In the genomic region with DNA sequence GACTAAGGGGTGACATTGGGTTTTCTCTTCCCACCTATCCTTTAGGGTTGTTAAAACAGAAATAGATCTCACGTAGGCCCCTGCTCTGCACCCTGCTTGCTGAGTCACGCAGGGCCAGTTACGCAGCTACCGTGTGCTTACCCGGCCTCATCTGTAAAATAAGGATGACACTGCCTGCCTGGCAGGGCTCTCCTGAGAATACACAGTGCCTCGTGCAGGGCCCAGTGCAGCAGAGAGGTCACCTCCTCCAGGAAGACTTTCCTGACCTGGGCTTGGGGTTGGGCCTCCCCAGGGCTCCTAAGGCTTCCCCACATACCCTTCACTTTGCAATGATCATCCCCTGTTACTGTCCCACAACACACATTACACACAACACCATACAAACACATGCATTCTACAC, we compare ENCODE assay signal across 17 cellular contexts. TPM values are rescaled to one million over a fixed set of nuclear protein-coding genes. Genes with fewer than 3 reads are reported as not detected.
DNase-seq lines count a peak whose midpoint lies in the region; ATAC-seq and TF ChIP-seq lines count a peak whose summit lies in the region.
"Had no signal": no experiment of that assay in that cellular context is flagged by ENCODE, and none has a peak within 500 bp of the region (broad histone marks: within the 10 kb centered on the region; RNA-seq: fewer than 3 reads in every experiment).

No MANE protein-coding gene starts in this region.

- no peak for TF ChIP-seq CTCF in coronary artery (IDR thresholded peaks at IDR 0.05)
- TF ChIP-seq CTCF in sigmoid colon (IDR thresholded peaks at IDR 0.05) = no peak
- TF ChIP-seq CTCF in tibial nerve (IDR thresholded peaks at IDR 0.05) = no peak

- TF ChIP-seq POLR2A in sigmoid colon (IDR thresholded peaks at IDR 0.05) (no peak), tibial nerve (IDR thresholded peaks at IDR 0.05) (no peak)

- ATAC-seq in right cardiac atrium (no peak), GM21526 (IDR thresholded peaks at IDR 0.05; ENCODE audit: low FRiP score, unreplicated experiment) (no peak)

- 81% methylated on average over 6 of the region's 6 CpGs for WGBS in right cardiac atrium
- 80 to 83% methylated on average over 6 of the region's 6 CpGs for WGBS in sigmoid colon, 2 donors
- 71 to 74% methylated on average over 6 of the region's 6 CpGs for WGBS in tibial nerve, 2 donors

- H3K9me3 ChIP-seq in right cardiac atrium (ENCODE audit: control insufficient read depth, low read length) (no peaks in the 10 kb centered on the region), sigmoid colon (no peaks in the 10 kb centered on the region), tibial nerve (no peaks in the 10 kb centered on the region)

- no peak for TF ChIP-seq EP300 in sigmoid colon (IDR thresholded peaks at IDR 0.05)
- no peak for TF ChIP-seq EP300 in tibial nerve (IDR thresholded peaks at IDR 0.05)

- H3K4me1 ChIP-seq in right cardiac atrium (ENCODE audit: control insufficient read depth, insufficient read depth, low read length) (no peaks in the 10 kb centered on the region), sigmoid colon (peaks cover 0 to 4% (median 0%) of the 10 kb centered on the region in 4 donors), tibial nerve (no peaks in the 10 kb centered on the region)

- DNase-seq in cardiac septum (ENCODE audit: low spot score) (peak; percentile 33), right cardiac atrium (no peak), coronary artery (ENCODE audit: low spot score) (peak; percentile 52), sigmoid colon (peak; percentile 27), tibial nerve (ENCODE audit: low spot score in 2 of 2) (no peak), SHP77 (lab: John Stamatoyannopoulos, UW) (no peak)
- no peak for DNase-seq in activated CD4-positive, alpha-beta T cell treated with anti-CD3 and anti-CD28 coated beads for 1 hour
- DNase-seq: CD4-positive, alpha-beta T cell; DMS53; H7; KG1 had no signal

- H3K36me3 ChIP-seq in sigmoid colon = no peaks in the 10 kb centered on the region
- H3K36me3 ChIP-seq in tibial nerve = no peaks in the 10 kb centered on the region

- intact Hi-C loops in cardiac septum (cut with DNase I) = no loop called here
- intact Hi-C loops in right cardiac atrium (cut with DNase I) = no loop called here
- intact Hi-C loops in sigmoid colon (cut with DNase I) = no loop called here

- H3K4me3 ChIP-seq in right cardiac atrium (ENCODE audit: low read length) (no peak overlapping the region), coronary artery (no peak overlapping the region), sigmoid colon (no peak overlapping the region), tibial nerve (no peak overlapping the region)
- H3K4me3 ChIP-seq: GM23338 had no signal

- H3K27me3 ChIP-seq in right cardiac atrium (ENCODE audit: control insufficient read depth, insufficient read depth) = no peaks in the 10 kb centered on the region
- peaks cover 0 to 33% (median 6%) of the 10 kb centered on the region in 3 donors for H3K27me3 ChIP-seq in sigmoid colon
- H3K27me3 ChIP-seq in tibial nerve = no peaks in the 10 kb centered on the region

- H3K27ac ChIP-seq in right cardiac atrium (ENCODE audit: low read length) (no peak overlapping the region), coronary artery (no peak overlapping the region), sigmoid colon (no peak overlapping the region), tibial nerve (no peak overlapping the region)
- H3K27ac ChIP-seq: 22Rv1, HL-60 had no signal

RNA-seq across cellular contexts. Expression of a gene that starts 33.6 kb away (rescaled TPM):
- total RNA-seq in cardiac septum = not detected
- under 1 TPM in 2 of 4 donors, not detected in 2; 0.20 to 0.28 TPM for total RNA-seq in right cardiac atrium
- polyA plus RNA-seq in right cardiac atrium = 0.07 TPM
- 1 to 10 TPM in 3 of 4 donors, under 1 TPM in 1; 0.49 to 3.9 (median 1.8) TPM for total RNA-seq in sigmoid colon
- polyA plus RNA-seq in sigmoid colon = 1 to 10 TPM in 1 of 3 donors, not detected in 2; 1.8 TPM
- total RNA-seq in tibial nerve = 1 to 10 TPM in 2 of 4 donors, under 1 TPM in 2; 0.30 to 2.5 (median 1.2) TPM
- total RNA-seq: A673 had no signal
- polyA plus RNA-seq: BJ had no signal

RNA-seq across cellular contexts. Expression of a gene that starts 35.7 kb away (rescaled TPM):
- 48.4 TPM for total RNA-seq in cardiac septum
- 10 to 100 TPM; 47.9 to 76.6 (median 60.7) TPM for total RNA-seq in right cardiac atrium
- 53.3 TPM for polyA plus RNA-seq in right cardiac atrium
- 10 to 100 TPM; 34.6 to 69.0 (median 47.2) TPM for total RNA-seq in sigmoid colon
- polyA plus RNA-seq in sigmoid colon = 10 to 100 TPM in 1 of 3 donors, 1 to 10 TPM in 2; 1.4 to 10.1 (median 3.6) TPM
- total RNA-seq in tibial nerve = 100 to 1,000 TPM in 1 of 4 donors, 10 to 100 TPM in 3; 52.8 to 125 (median 57.9) TPM

Comparison
In these comparisons a context has a peak if more than half of its experiments do, and no peak if none do; other contexts are left out.
1. DNase-seq: peak in cardiac septum (single experiment), coronary artery (single experiment) and sigmoid colon (single experiment); none in right cardiac atrium (0 of 3), tibial nerve (0 of 2), SHP77 (0 of 2) and activated CD4-positive, alpha-beta T cell treated with anti-CD3 and anti-CD28 coated beads for 1 hour (single experiment).